ENCODE assay signal across 20 cellular contexts in genomic region chr5:122014232-122014940, GRCh38.
"Had no signal": no experiment of that assay in that cellular context is flagged by ENCODE, and none has a peak within 500 bp of the region (broad histone marks: within the 10 kb centered on the region; RNA-seq: fewer than 3 reads in every experiment).

No MANE protein-coding gene starts in this region.

- H3K36me3 ChIP-seq: gastroesophageal sphincter, heart right ventricle, neural progenitor cell, prostate gland, right atrium auricular region had no signal

- H3K9me3 ChIP-seq: gastroesophageal sphincter, heart right ventricle, prostate gland, right atrium auricular region had no signal

- H3K9ac ChIP-seq: neural progenitor cell had no signal

- ATAC-seq: effector memory CD8-positive, alpha-beta T cell; gastroesophageal sphincter; heart right ventricle; left ventricle myocardium superior; naive thymus-derived CD4-positive, alpha-beta T cell had no signal

- DNase-seq: activated B cell treated with CpG ODN at 0.5 μM for 24 hours; activated CD4-positive, alpha-beta memory T cell treated with anti-CD3 and anti-CD28 coated beads for 36 hours; activated CD4-positive, alpha-beta T cell treated with anti-CD3 and anti-CD28 coated beads for 4 hours; activated naive CD4-positive, alpha-beta T cell; activated naive CD8-positive, alpha-beta T cell treated with anti-CD3 and anti-CD28 coated beads for 36 hours; activated T-cell treated with anti-CD3 and anti-CD28 coated beads for 4 hours; amygdala; caudate nucleus; effector memory CD8-positive, alpha-beta T cell; heart right ventricle; left ventricle myocardium superior; mesendoderm; naive thymus-derived CD4-positive, alpha-beta T cell; stimulated activated CD4-positive, alpha-beta T cell treated with anti-CD3 and anti-CD28 coated beads, Interleukin-15, amount 100 ng/mL, for 24 hours; stimulated activated CD4-positive, alpha-beta T cell treated with anti-CD3 and anti-CD28 coated beads, Interleukin-2, amount 100 ng/mL, for 48 hours had no signal

- H3K4me3 ChIP-seq: gastroesophageal sphincter, heart right ventricle, neural progenitor cell, prostate gland, right atrium auricular region, skin epidermis had no signal

- H3K4me1 ChIP-seq: heart right ventricle, neural progenitor cell, prostate gland, right atrium auricular region had no signal

- H3K27me3 ChIP-seq: gastroesophageal sphincter, heart right ventricle, neural progenitor cell, right atrium auricular region had no signal

- H3K27ac ChIP-seq: gastroesophageal sphincter, heart right ventricle, neural progenitor cell, prostate gland, right atrium auricular region had no signal
